In the genomic region with DNA sequence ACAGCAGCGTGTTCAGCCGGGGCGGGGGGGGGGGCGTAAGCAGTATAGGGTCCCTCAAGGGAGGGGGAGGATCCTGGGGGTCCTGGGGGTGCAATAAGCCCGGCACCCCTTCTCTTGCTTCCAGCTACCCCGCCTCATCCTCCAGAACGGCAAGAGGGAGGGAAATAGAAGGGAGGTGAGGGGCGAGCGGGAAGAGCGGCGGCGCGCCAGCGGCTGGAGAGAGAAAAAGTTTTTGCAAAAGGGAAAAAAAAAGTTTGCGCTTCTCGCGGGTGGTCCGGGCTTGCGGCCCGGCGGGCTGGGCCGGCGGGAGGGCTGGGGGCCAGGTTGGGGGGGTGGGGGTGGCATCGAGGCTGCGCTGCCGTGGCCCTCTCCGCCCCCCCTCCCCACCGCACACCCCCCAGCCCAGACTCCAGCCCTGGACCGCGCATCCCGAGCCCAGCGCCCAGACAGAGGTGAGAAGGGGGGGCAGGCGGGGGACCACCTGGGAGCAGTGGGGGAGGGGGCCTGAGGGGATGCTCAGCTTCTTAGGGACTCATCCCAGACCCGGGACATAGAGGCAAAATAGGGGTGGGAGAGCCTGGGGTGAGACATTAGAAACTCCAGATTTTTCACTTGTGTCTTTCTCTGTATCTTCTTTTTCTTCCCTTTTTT, we compare ENCODE assay signal across 8 cellular contexts. TPM values are rescaled to one million over a fixed set of nuclear protein-coding genes. Genes with fewer than 3 reads are reported as not detected.
A peak's percentile ranks its signal among the peaks of the same experiment; 100 is the strongest.
DNase-seq lines count a peak whose midpoint lies in the region; ATAC-seq and TF ChIP-seq lines count a peak whose summit lies in the region.

A gene (plus strand): TSS at position 36 of the 651 bp plus-strand sequence. CDS start 3,907 bp downstream, outside the sequence.

- H3K4me1 Mint-ChIP-seq in activated CD4-positive, alpha-beta T cell treated with anti-CD3 and anti-CD28 coated beads for 36 hours: peaks cover 65% of the 10 kb centered on the region
- peaks cover 38 to 59% (median 50%) of the 10 kb centered on the region in 3 donors for H3K4me1 Mint-ChIP-seq in T-cell
- H3K4me1 Mint-ChIP-seq in progenitor cell of endocrine pancreas (ENCODE audit: low read depth): peaks cover 19% of the 10 kb centered on the region

- no peak for DNase-seq in activated CD4-positive, alpha-beta T cell treated with anti-CD3 and anti-CD28 coated beads for 36 hours
- no peak for DNase-seq in activated CD4-positive, alpha-beta T cell treated with anti-CD3 and anti-CD28 coated beads for 4 hours
- DNase-seq in T-cell (no peak), foreskin keratinocyte (peak in 1 of 2 donors; percentile 38), progenitor cell of endocrine pancreas (ENCODE audit: low spot score, unreplicated experiment) (no peak), iPS-NIHi7 (ENCODE audit: extremely low spot score) (no peak), NCI-H1092 (lab: John Stamatoyannopoulos, UW) (no peak), UCSD-AML1 (lab: John Stamatoyannopoulos, UW; ENCODE audit: unreplicated experiment) (no peak)

- H3K4me3 Mint-ChIP-seq in activated CD4-positive, alpha-beta T cell treated with anti-CD3 and anti-CD28 coated beads for 36 hours: peak within 1 kb of the TSS; percentile 84
- peak within 1 kb of the TSS; percentile 81 to 95 (median 94) for H3K4me3 Mint-ChIP-seq in T-cell
- H3K4me3 Mint-ChIP-seq in progenitor cell of endocrine pancreas (ENCODE audit: low read depth): peak within 1 kb of the TSS; percentile 90

- intact Hi-C loops in activated CD4-positive, alpha-beta T cell treated with anti-CD3 and anti-CD28 coated beads for 36 hours (cut with DNase I, micrococcal nuclease): loop anchor here (1.0 to 5.0 kb wide), 10 partner anchors 16 to 373 kb away; a partner anchor contains a TSS

- H3K27ac Mint-ChIP-seq in activated CD4-positive, alpha-beta T cell treated with anti-CD3 and anti-CD28 coated beads for 36 hours: peak within 1 kb of the TSS; percentile 94
- peak within 1 kb of the TSS; percentile 95 to 97 for H3K27ac Mint-ChIP-seq in T-cell
- peak within 1 kb of the TSS; percentile 87 for H3K27ac Mint-ChIP-seq in progenitor cell of endocrine pancreas

- peaks cover 4% of the 10 kb centered on the region for H3K27me3 Mint-ChIP-seq in activated CD4-positive, alpha-beta T cell treated with anti-CD3 and anti-CD28 coated beads for 36 hours
- H3K27me3 Mint-ChIP-seq in T-cell: peaks cover 0 to 18% of the 10 kb centered on the region in 2 donors
- peaks cover 64% of the 10 kb centered on the region for H3K27me3 Mint-ChIP-seq in progenitor cell of endocrine pancreas

- TF ChIP-seq CTCF in foreskin keratinocyte (conservative IDR thresholded peaks at IDR 0.05): no peak
- no peak for TF ChIP-seq CTCF in progenitor cell of endocrine pancreas (IDR thresholded peaks at IDR 0.05; ENCODE audit: unreplicated experiment)

- POLR2A ChIA-PET in activated CD4-positive, alpha-beta T cell treated with anti-CD3 and anti-CD28 coated beads for 36 hours (lab: Charles Lee): interaction anchor here (1.0 kb wide), 1 partner anchor 15 kb away, joined by 3 read pairs; no protein-coding TSS in a partner anchor
- POLR2A ChIA-PET in T-cell (lab: Charles Lee): interaction anchor here in 1 of 2 donors (0.6 kb wide), 1 partner anchor 20 kb away, joined by 4 read pairs; no protein-coding TSS in a partner anchor

- ATAC-seq in activated CD4-positive, alpha-beta T cell treated with anti-CD3 and anti-CD28 coated beads for 36 hours: no peak
- ATAC-seq in T-cell (replicated peaks in 1 of 4) (peak in 1 of 4 experiments; percentile 28), foreskin keratinocyte (no peak)

- H3K36me3 Mint-ChIP-seq in activated CD4-positive, alpha-beta T cell treated with anti-CD3 and anti-CD28 coated beads for 36 hours (ENCODE audit: low read depth): no peaks in the 10 kb centered on the region
- H3K36me3 Mint-ChIP-seq in T-cell (no peaks in the 10 kb centered on the region), progenitor cell of endocrine pancreas (ENCODE audit: insufficient read depth) (no peaks in the 10 kb centered on the region)

- no peaks in the 10 kb centered on the region for H3K9me3 Mint-ChIP-seq in activated CD4-positive, alpha-beta T cell treated with anti-CD3 and anti-CD28 coated beads for 36 hours (ENCODE audit: low read depth)
- no peaks in the 10 kb centered on the region for H3K9me3 Mint-ChIP-seq in T-cell
- no peaks in the 10 kb centered on the region for H3K9me3 Mint-ChIP-seq in progenitor cell of endocrine pancreas (ENCODE audit: low read depth)

- H3K27me3 ChIP-seq in foreskin keratinocyte: no peaks in the 10 kb centered on the region

- CTCF ChIA-PET in activated CD4-positive, alpha-beta T cell treated with anti-CD3 and anti-CD28 coated beads for 36 hours (lab: Charles Lee): interaction anchor here (0.6 to 6.8 kb wide), 35 partner anchors 8 to 437 kb away, joined by 3 to 58 read pairs (median 4); a partner anchor contains a TSS
- CTCF ChIA-PET in T-cell (lab: Charles Lee): interaction anchor here (0.6 to 5.8 kb wide), 12 partner anchors 8 to 161 kb away, joined by 3 to 53 read pairs (median 6); a partner anchor contains a TSS

- peaks cover 11% of the 10 kb centered on the region for H3K4me1 ChIP-seq in foreskin keratinocyte

- peak within 1 kb of the TSS; percentile 65 for H3K27ac ChIP-seq in foreskin keratinocyte

RNA-seq across cellular contexts. Expression of the gene that starts here (rescaled TPM):
- total RNA-seq in activated CD4-positive, alpha-beta T cell treated with anti-CD3 and anti-CD28 coated beads for 36 hours: under 1 TPM; 0.40 to 0.73 TPM
- total RNA-seq in T-cell: 1 to 10 TPM in 2 of 5 donors, under 1 TPM in 3; 0.53 to 1.6 (median 0.82) TPM
- 2.8 and 3.8 TPM in 2 replicates for total RNA-seq in foreskin keratinocyte
- 3.2 and 4.4 TPM in 2 replicates for polyA plus RNA-seq in foreskin keratinocyte
- total RNA-seq in progenitor cell of endocrine pancreas: 0.89 and 0.91 TPM in 2 replicates
